In genomic region chr12:121170581-121171260, GRCh38 we compare ENCODE assay signal across 20 cellular contexts. TPM values are rescaled to one million over a fixed set of nuclear protein-coding genes. Genes with fewer than 3 reads are reported as not detected.
DNase-seq lines count a peak whose midpoint lies in the region; ATAC-seq and TF ChIP-seq lines count a peak whose summit lies in the region.
"Had no signal": no experiment of that assay in that cellular context is flagged by ENCODE, and none has a peak within 500 bp of the region (broad histone marks: within the 10 kb centered on the region; RNA-seq: fewer than 3 reads in every experiment).

No MANE protein-coding gene starts in this region.

- DNase-seq in Caki2 (ENCODE audit: low read depth) = peak; percentile 81
- peak; percentile 14 for DNase-seq in HS-5 (ENCODE audit: low read depth)
- DNase-seq in UCSD-AML1 (lab: John Stamatoyannopoulos, UW; ENCODE audit: unreplicated experiment) = peak; percentile 23
- DNase-seq in kidney epithelial cell (ENCODE audit: low read depth) = peak; percentile 43
- no peak for DNase-seq in prostate gland (ENCODE audit: low spot score)
- no peak for DNase-seq in OCI-M1 (lab: John Stamatoyannopoulos, UW)
- DNase-seq: activated effector memory CD4-positive, alpha-beta T cell treated with anti-CD3 and anti-CD28 coated beads, Interleukin-2, amount 50 U/mL, for 16 hours; endodermal cell; lower lobe of right lung; NCI-H1048; NCI-H2171; stimulated activated CD4-positive, alpha-beta T cell treated with anti-CD3 and anti-CD28 coated beads, Interleukin-4, amount 100 ng/mL, for 1 hour had no signal

- H3K36me3 ChIP-seq in kidney epithelial cell (ENCODE audit: control insufficient read depth, insufficient read depth, low read length) (no peaks in the 10 kb centered on the region), prostate gland (no peaks in the 10 kb centered on the region)
- H3K36me3 ChIP-seq: ascending aorta, HAP-1, neural progenitor cell had no signal

- H3K4me3 ChIP-seq in kidney epithelial cell (ENCODE audit: low read depth, low read length) = no peak overlapping the region
- H3K4me3 ChIP-seq in prostate gland = no peak overlapping the region
- H3K4me3 ChIP-seq: ascending aorta, HAP-1, lower lobe of right lung, neural progenitor cell, tibial nerve had no signal

- in situ Hi-C loops in Caki2 (cut with HindIII; ENCODE audit: low pct_unique_long_range_greater_than_20kb, low sequenced_read_pairs) = no loop called here

- WGBS in prostate gland = 92% methylated on average over 14 of the region's 14 CpGs

- no peak for TF ChIP-seq POLR2A in prostate gland (IDR thresholded peaks at IDR 0.05)

- no peaks in the 10 kb centered on the region for H3K9me3 ChIP-seq in prostate gland
- H3K9me3 ChIP-seq: ascending aorta, HAP-1, lower lobe of right lung, tibial nerve had no signal

- intact Hi-C loops in prostate gland (cut with DNase I) = no loop called here

- H3K4me1 ChIP-seq in prostate gland (replicated peaks) = no peaks in the 10 kb centered on the region
- H3K4me1 ChIP-seq: ascending aorta, HAP-1, lower lobe of right lung, neural progenitor cell had no signal

- no peak for TF ChIP-seq CTCF in kidney epithelial cell (IDR thresholded peaks at IDR 0.05; ENCODE audit: insufficient read depth, low read length, poor library complexity, severe bottlenecking)
- no peak for TF ChIP-seq CTCF in prostate gland (IDR thresholded peaks at IDR 0.05)

- no peak for ATAC-seq in GM21528 (IDR thresholded peaks at IDR 0.05; ENCODE audit: low FRiP score, unreplicated experiment)
- no peak for ATAC-seq in HG02588 (IDR thresholded peaks at IDR 0.05; ENCODE audit: unreplicated experiment)
- ATAC-seq: lower lobe of right lung, sciatic nerve, SK-N-SH treated with all-trans-retinoic acid at 6 μM for 48 hours had no signal

- no peak overlapping the region for H3K27ac ChIP-seq in prostate gland
- H3K27ac ChIP-seq: ascending aorta, lower lobe of right lung, neural progenitor cell, tibial nerve had no signal

- H3K27me3 ChIP-seq in kidney epithelial cell (ENCODE audit: control insufficient read depth, insufficient read depth, low read length) (no peaks in the 10 kb centered on the region), prostate gland (replicated peaks; ENCODE audit: insufficient read depth) (no peaks in the 10 kb centered on the region)
- H3K27me3 ChIP-seq: ascending aorta, neural progenitor cell, tibial nerve had no signal

RNA-seq across cellular contexts. Expression of gene P2RX7, which starts 38.0 kb away (rescaled TPM):
- 0.93 and 1.2 TPM in 2 replicates for total RNA-seq in Caki2 (2014; rRNA removed; shearing (Covaris generic); ENCODE audit: low replicate concordance)
- total RNA-seq in kidney epithelial cell (0.29 and 0.96 TPM in 2 replicates), prostate gland (10 to 100 TPM in 1 of 2 donors, 1 to 10 TPM in 1; 1.4 to 11.8 TPM)

RNA-seq across cellular contexts. Expression of gene P2RX4, which starts 39.2 kb away (rescaled TPM):
- total RNA-seq in Caki2 (2014; rRNA removed; shearing (Covaris generic); ENCODE audit: low replicate concordance) = 137 and 166 TPM in 2 replicates
- total RNA-seq in kidney epithelial cell (105 and 119 TPM in 2 replicates), prostate gland (100 to 1,000 TPM in 1 of 2 donors, 10 to 100 TPM in 1; 63.2 to 103 TPM)

Comparison
In these comparisons a context has a peak if more than half of its experiments do, and no peak if none do; other contexts are left out.
1. DNase-seq: peak in Caki2 (single experiment), HS-5 (single experiment), UCSD-AML1 (single experiment) and kidney epithelial cell (single experiment); none in prostate gland (single experiment) and OCI-M1 (single experiment).